9 cellular contexts compared by ENCODE assay signal in the genomic region with DNA sequence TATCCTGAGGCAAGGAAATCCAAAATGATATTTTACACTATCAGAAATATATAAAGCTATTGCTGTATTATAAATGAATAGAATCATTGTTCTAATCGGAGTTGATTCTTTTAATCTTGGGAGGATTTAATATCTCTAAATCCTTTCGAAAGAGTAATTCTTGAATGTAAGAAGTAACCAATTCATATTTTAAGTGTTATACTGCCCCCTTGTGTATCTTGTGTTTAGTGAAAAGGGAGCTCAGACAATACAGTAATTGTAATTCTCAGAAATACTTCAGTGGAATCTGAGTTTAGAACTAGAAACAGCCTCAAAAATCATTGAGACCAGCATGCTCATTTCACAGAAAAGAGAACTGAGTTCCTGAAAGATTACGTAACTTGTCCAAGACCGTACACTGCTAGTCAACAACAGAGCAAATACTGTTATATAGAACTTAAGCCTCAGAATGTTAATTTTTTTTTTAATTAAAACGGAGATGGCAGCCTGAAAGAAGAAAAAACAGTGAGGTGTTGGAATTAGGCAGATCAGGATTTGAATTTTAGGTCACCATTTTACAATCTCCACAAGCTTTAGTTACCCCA. TPM values are rescaled to one million over a fixed set of nuclear protein-coding genes. Genes with fewer than 3 reads are reported as not detected.
DNase-seq lines count a peak whose midpoint lies in the region; ATAC-seq, FAIRE-seq and TF ChIP-seq lines count a peak whose summit lies in the region.
"Had no signal": no experiment of that assay in that cellular context is flagged by ENCODE, and none has a peak within 500 bp of the region (broad histone marks: within the 10 kb centered on the region; RNA-seq: fewer than 3 reads in every experiment).

No MANE protein-coding gene starts in this region.

- peak; percentile 78 for FAIRE-seq in astrocyte (lab: Jason Lieb, UNC)

- H3K4me3 ChIP-seq in astrocyte (ENCODE audit: insufficient read depth, low read depth, low read length) (no peak overlapping the region), hepatocyte (no peak overlapping the region)

- POLR2A ChIA-PET in activated CD4-positive, alpha-beta T cell treated with anti-CD3 and anti-CD28 coated beads for 36 hours (lab: Charles Lee), result interaction anchor here (0.7 to 0.8 kb wide), 2 partner anchors 99 to 350 kb away, joined by 3 read pairs; no protein-coding TSS in a partner anchor

- no peaks in the 10 kb centered on the region for H3K9me2 ChIP-seq in hepatocyte (replicated peaks; ENCODE audit: insufficient read depth)

- H4K20me1 ChIP-seq in astrocyte (ENCODE audit: insufficient read depth, low read length) (no peaks in the 10 kb centered on the region), hepatocyte (ENCODE audit: insufficient read depth, poor library complexity, severe bottlenecking) (no peaks in the 10 kb centered on the region)

- H3K27me3 ChIP-seq in astrocyte (ENCODE audit: insufficient read depth, low read length), result no peaks in the 10 kb centered on the region
- no peaks in the 10 kb centered on the region for H3K27me3 ChIP-seq in hepatocyte

- no peaks in the 10 kb centered on the region for H3K9me3 Mint-ChIP-seq in activated CD4-positive, alpha-beta T cell treated with anti-CD3 and anti-CD28 coated beads for 36 hours (ENCODE audit: low read depth)
- no peaks in the 10 kb centered on the region for H3K9me3 Mint-ChIP-seq in astrocyte (ENCODE audit: unreplicated experiment)
- H3K9me3 Mint-ChIP-seq in activated T-cell treated with anti-CD3 and anti-CD28 coated beads, Interleukin-2, amount 50 U/mL, for 24 hours, result no peaks in the 10 kb centered on the region

- no peak overlapping the region for H3K4me2 ChIP-seq in astrocyte (ENCODE audit: low read length)
- no peak overlapping the region for H3K4me2 ChIP-seq in hepatocyte

- intact Hi-C loops in activated CD4-positive, alpha-beta T cell treated with anti-CD3 and anti-CD28 coated beads for 36 hours (cut with DNase I, micrococcal nuclease), result loop anchor here (1.0 to 10.0 kb wide), 4 partner anchors 320 to 1367 kb away; no protein-coding TSS in a partner anchor

- H2AFZ ChIP-seq in astrocyte (ENCODE audit: low read depth, low read length) (no peak overlapping the region), hepatocyte (no peak overlapping the region)

- H3K9me3 ChIP-seq in astrocyte (ENCODE audit: insufficient read depth, low read depth, low read length) (no peaks in the 10 kb centered on the region), hepatocyte (ENCODE audit: low read depth) (no peaks in the 10 kb centered on the region)

- no peaks in the 10 kb centered on the region for H3K36me3 Mint-ChIP-seq in activated CD4-positive, alpha-beta T cell treated with anti-CD3 and anti-CD28 coated beads for 36 hours (ENCODE audit: low read depth)
- no peaks in the 10 kb centered on the region for H3K36me3 Mint-ChIP-seq in astrocyte (ENCODE audit: low read depth, unreplicated experiment)
- H3K36me3 Mint-ChIP-seq in activated T-cell treated with anti-CD3 and anti-CD28 coated beads, Interleukin-2, amount 50 U/mL, for 24 hours (ENCODE audit: low read depth), result no peaks in the 10 kb centered on the region
- H3K36me3 Mint-ChIP-seq: activated naive CD8-positive, alpha-beta T cell had no signal

- H3K4me1 ChIP-seq in astrocyte (ENCODE audit: insufficient read depth, low read length) (no peaks in the 10 kb centered on the region), hepatocyte (ENCODE audit: insufficient read depth) (no peaks in the 10 kb centered on the region)

- no peak overlapping the region for H3K9ac ChIP-seq in astrocyte (ENCODE audit: low read length)

- no peaks in the 10 kb centered on the region for H3K4me1 Mint-ChIP-seq in activated CD4-positive, alpha-beta T cell treated with anti-CD3 and anti-CD28 coated beads for 36 hours
- peaks cover 8% of the 10 kb centered on the region for H3K4me1 Mint-ChIP-seq in astrocyte (ENCODE audit: low read depth, unreplicated experiment)
- H3K4me1 Mint-ChIP-seq in activated T-cell treated with anti-CD3 and anti-CD28 coated beads, Interleukin-2, amount 50 U/mL, for 24 hours (ENCODE audit: low read depth), result no peaks in the 10 kb centered on the region

- H3K27ac ChIP-seq in astrocyte (ENCODE audit: low read depth, low read length) (no peak overlapping the region), hepatocyte (no peak overlapping the region)

- H3K36me3 ChIP-seq in astrocyte (ENCODE audit: insufficient read depth, low read length), result no peaks in the 10 kb centered on the region
- H3K36me3 ChIP-seq in hepatocyte (replicated peaks; ENCODE audit: insufficient read depth, low read depth), result no peaks in the 10 kb centered on the region

- no peaks in the 10 kb centered on the region for H3K79me2 ChIP-seq in astrocyte (ENCODE audit: insufficient read depth, low read length)
- H3K79me2 ChIP-seq in hepatocyte, result no peaks in the 10 kb centered on the region

- no peak for DNase-seq in activated CD4-positive, alpha-beta T cell treated with anti-CD3 and anti-CD28 coated beads for 36 hours
- no peak for DNase-seq in activated CD4-positive, alpha-beta T cell treated with anti-CD3 and anti-CD28 coated beads, Interleukin-2, amount 50 U/mL, for 4 hours
- peak; percentile 54 for DNase-seq in NCI-H345 (lab: John Stamatoyannopoulos, UW)
- peak; percentile 32 for DNase-seq in astrocyte (ENCODE audit: low read depth)
- peak; percentile 84 for DNase-seq in hepatocyte (ENCODE audit: low spot score)
- peak; percentile 98 for DNase-seq in superior temporal gyrus (ENCODE audit: extremely low spot score)
- no peak for DNase-seq in activated T-cell treated with anti-CD3 and anti-CD28 coated beads, Interleukin-2, amount 50 U/mL, for 24 hours

- no peak overlapping the region for H3K4me3 Mint-ChIP-seq in activated CD4-positive, alpha-beta T cell treated with anti-CD3 and anti-CD28 coated beads for 36 hours
- no peak overlapping the region for H3K4me3 Mint-ChIP-seq in astrocyte (ENCODE audit: unreplicated experiment)
- H3K4me3 Mint-ChIP-seq in activated T-cell treated with anti-CD3 and anti-CD28 coated beads, Interleukin-2, amount 50 U/mL, for 24 hours, result no peak overlapping the region
- H3K4me3 Mint-ChIP-seq: activated naive CD8-positive, alpha-beta T cell had no signal

- CTCF ChIA-PET in activated CD4-positive, alpha-beta T cell treated with anti-CD3 and anti-CD28 coated beads for 36 hours (lab: Charles Lee), result interaction anchor here (0.6 to 4.0 kb wide), 29 partner anchors 9 to 942 kb away, joined by 3 to 36 read pairs (median 4); no protein-coding TSS in a partner anchor

- peak; percentile 67 for TF ChIP-seq CTCF in astrocyte (IDR thresholded peaks at IDR 0.05; ENCODE audit: insufficient read depth, low read depth, low read length)
- TF ChIP-seq CTCF in hepatocyte (IDR thresholded peaks at IDR 0.05; ENCODE audit: poor library complexity), result peak; percentile 76

- no peaks in the 10 kb centered on the region for H3K27me3 Mint-ChIP-seq in activated CD4-positive, alpha-beta T cell treated with anti-CD3 and anti-CD28 coated beads for 36 hours
- peaks cover 2% of the 10 kb centered on the region for H3K27me3 Mint-ChIP-seq in astrocyte (ENCODE audit: low read depth, unreplicated experiment)
- no peaks in the 10 kb centered on the region for H3K27me3 Mint-ChIP-seq in activated T-cell treated with anti-CD3 and anti-CD28 coated beads, Interleukin-2, amount 50 U/mL, for 24 hours
- H3K27me3 Mint-ChIP-seq: activated naive CD8-positive, alpha-beta T cell had no signal

- ATAC-seq in activated CD4-positive, alpha-beta T cell treated with anti-CD3 and anti-CD28 coated beads for 36 hours, result peak; percentile 53
- peak; percentile 66 for ATAC-seq in HG03175 (IDR thresholded peaks at IDR 0.05; ENCODE audit: unreplicated experiment)

- WGBS in hepatocyte (ENCODE audit: low lambda C conversion rate, missing lambda C conversion rate), result 39% methylated on average over 5 of the region's 5 CpGs

- no peak overlapping the region for H3K27ac Mint-ChIP-seq in activated CD4-positive, alpha-beta T cell treated with anti-CD3 and anti-CD28 coated beads for 36 hours
- no peak overlapping the region for H3K27ac Mint-ChIP-seq in astrocyte (ENCODE audit: unreplicated experiment)
- no peak overlapping the region for H3K27ac Mint-ChIP-seq in activated T-cell treated with anti-CD3 and anti-CD28 coated beads, Interleukin-2, amount 50 U/mL, for 24 hours
- H3K27ac Mint-ChIP-seq: activated naive CD8-positive, alpha-beta T cell had no signal

RNA-seq across cellular contexts. Expression of gene PLCH1, which starts 42.9 kb away (rescaled TPM):
- under 1 TPM; 0.16 to 0.26 TPM for total RNA-seq in activated CD4-positive, alpha-beta T cell treated with anti-CD3 and anti-CD28 coated beads for 36 hours
- total RNA-seq in astrocyte (0.65 and 1.2 TPM in 2 replicates), hepatocyte (4.2 and 5.8 TPM in 2 replicates)
- 1.4 and 2.6 TPM in 2 replicates for polyA plus RNA-seq in hepatocyte

Comparison
In these comparisons a context has a peak if more than half of its experiments do, and no peak if none do; other contexts are left out.
1. DNase-seq: peak in NCI-H345 (single experiment), astrocyte (single experiment), hepatocyte (single experiment) and superior temporal gyrus (single experiment); none in activated CD4-positive, alpha-beta T cell treated with anti-CD3 and anti-CD28 coated beads for 36 hours (single experiment), activated CD4-positive, alpha-beta T cell treated with anti-CD3 and anti-CD28 coated beads, Interleukin-2, amount 50 U/mL, for 4 hours (0 of 2) and activated T-cell treated with anti-CD3 and anti-CD28 coated beads, Interleukin-2, amount 50 U/mL, for 24 hours (single experiment).